8 cellular contexts compared by ENCODE assay signal in genomic region chr7:23183279-23184012, GRCh38. TPM values are rescaled to one million over a fixed set of nuclear protein-coding genes. Genes with fewer than 3 reads are reported as not detected.
DNase-seq lines count a peak whose midpoint lies in the region; ATAC-seq and TF ChIP-seq lines count a peak whose summit lies in the region.

No MANE protein-coding gene starts in this region.

- peak overlapping the region; percentile 93 for H3K4me3 ChIP-seq in epithelial cell of esophagus (ENCODE audit: low read length)

- ATAC-seq in activated T-cell treated with anti-CD3 and anti-CD28 coated beads, Interleukin-2, amount 50 U/mL, for 4 hours = no peak
- no peak for ATAC-seq in stimulated activated effector memory CD8-positive, alpha-beta T cell treated with anti-CD3 and anti-CD28 coated beads, Interleukin-12 subunit alpha, Interleukin-12 subunit beta, amount 100 ng/mL, for 72 hours

- no peaks in the 10 kb centered on the region for H3K9me3 Mint-ChIP-seq in activated T-cell treated with anti-CD3 and anti-CD28 coated beads, Interleukin-2, amount 50 U/mL, for 4 hours
- H3K9me3 Mint-ChIP-seq in stimulated activated effector memory CD8-positive, alpha-beta T cell treated with anti-CD3 and anti-CD28 coated beads, Interleukin-12 subunit alpha, Interleukin-12 subunit beta, amount 100 ng/mL, for 72 hours = no peaks in the 10 kb centered on the region

- H3K27me3 Mint-ChIP-seq in activated T-cell treated with anti-CD3 and anti-CD28 coated beads, Interleukin-2, amount 50 U/mL, for 4 hours (ENCODE audit: low read depth) = no peaks in the 10 kb centered on the region

- no peak for DNase-seq in activated T-cell treated with anti-CD3 and anti-CD28 coated beads, Interleukin-2, amount 50 U/mL, for 4 hours
- no peak for DNase-seq in activated T-cell treated with anti-CD3 and anti-CD28 coated beads, Interleukin-2, amount 50 U/mL, for 48 hours
- DNase-seq in RPMI8226 = peak; percentile 8
- no peak for DNase-seq in epithelial cell of esophagus (ENCODE audit: low read depth)
- DNase-seq in stimulated activated effector memory CD8-positive, alpha-beta T cell treated with anti-CD3 and anti-CD28 coated beads, Interleukin-12 subunit alpha, Interleukin-12 subunit beta, amount 100 ng/mL, for 72 hours (ENCODE audit: low spot score in 2 of 2) = no peak
- no peak for DNase-seq in medulla oblongata (ENCODE audit: extremely low spot score)
- DNase-seq in stimulated activated CD4-positive, alpha-beta T cell treated with anti-CD3 and anti-CD28 coated beads, Interleukin-1b, Interleukin-23, amount 100 ng/mL, for 48 hours = no peak
- DNase-seq in HuH-7 (ENCODE audit: low spot score) = no peak

- TF ChIP-seq CTCF in epithelial cell of esophagus (IDR thresholded peaks at IDR 0.05; ENCODE audit: insufficient read depth, low read depth, low read length, missing control alignments) = no peak

- peaks cover 37% of the 10 kb centered on the region for H3K4me1 Mint-ChIP-seq in activated T-cell treated with anti-CD3 and anti-CD28 coated beads, Interleukin-2, amount 50 U/mL, for 4 hours (ENCODE audit: low read depth)
- H3K4me1 Mint-ChIP-seq in stimulated activated effector memory CD8-positive, alpha-beta T cell treated with anti-CD3 and anti-CD28 coated beads, Interleukin-12 subunit alpha, Interleukin-12 subunit beta, amount 100 ng/mL, for 72 hours = peaks cover 22% of the 10 kb centered on the region

- peaks cover 11% of the 10 kb centered on the region for H3K36me3 Mint-ChIP-seq in activated T-cell treated with anti-CD3 and anti-CD28 coated beads, Interleukin-2, amount 50 U/mL, for 4 hours (ENCODE audit: insufficient read depth)
- H3K36me3 Mint-ChIP-seq in stimulated activated effector memory CD8-positive, alpha-beta T cell treated with anti-CD3 and anti-CD28 coated beads, Interleukin-12 subunit alpha, Interleukin-12 subunit beta, amount 100 ng/mL, for 72 hours = peaks cover 69% of the 10 kb centered on the region

- H3K4me3 Mint-ChIP-seq in activated T-cell treated with anti-CD3 and anti-CD28 coated beads, Interleukin-2, amount 50 U/mL, for 4 hours = peak overlapping the region; percentile 89
- peak overlapping the region; percentile 91 for H3K4me3 Mint-ChIP-seq in stimulated activated effector memory CD8-positive, alpha-beta T cell treated with anti-CD3 and anti-CD28 coated beads, Interleukin-12 subunit alpha, Interleukin-12 subunit beta, amount 100 ng/mL, for 72 hours

- H3K27ac Mint-ChIP-seq in stimulated activated effector memory CD8-positive, alpha-beta T cell treated with anti-CD3 and anti-CD28 coated beads, Interleukin-12 subunit alpha, Interleukin-12 subunit beta, amount 100 ng/mL, for 72 hours = peak overlapping the region; percentile 98

RNA-seq across cellular contexts. Expression of gene NUP42, which starts 1.6 kb away (rescaled TPM):
- 10 to 100 TPM; 29.7 to 44.8 (median 31.9) TPM for total RNA-seq in activated T-cell treated with anti-CD3 and anti-CD28 coated beads, Interleukin-2, amount 50 U/mL, for 4 hours
